In the genomic region with DNA sequence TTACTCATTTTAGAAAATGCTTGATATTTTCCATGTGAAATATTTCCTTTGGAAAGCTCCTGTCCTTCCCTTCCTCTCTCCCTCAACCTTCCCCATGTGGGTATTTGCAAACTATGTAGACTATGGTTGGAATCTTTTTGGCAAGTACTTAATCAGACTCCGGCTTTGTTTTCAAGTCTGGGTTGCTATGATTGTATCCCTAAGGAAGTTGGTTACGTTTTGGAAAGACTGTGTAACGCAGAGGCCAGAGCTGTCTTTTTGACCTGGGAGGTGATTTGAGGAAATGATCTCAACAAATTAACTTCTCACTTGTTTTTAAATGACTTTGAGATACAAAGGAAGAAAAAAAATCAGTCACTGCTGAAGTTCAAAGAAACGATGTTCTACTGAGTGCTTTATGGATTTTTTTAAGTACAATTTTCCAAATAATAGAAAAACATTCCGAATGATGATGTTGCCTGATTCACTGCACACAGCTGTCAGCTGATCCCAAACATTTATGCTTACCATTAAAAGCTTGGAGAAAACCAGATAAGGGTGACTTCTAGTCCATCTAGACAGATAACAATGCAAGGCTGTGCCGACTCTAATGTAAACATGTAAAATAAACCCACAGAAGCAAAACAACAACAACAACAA, we compare ENCODE assay signal across 10 cellular contexts.
DNase-seq lines count a peak whose midpoint lies in the region; ATAC-seq and TF ChIP-seq lines count a peak whose summit lies in the region.
"Had no signal": no experiment of that assay in that cellular context is flagged by ENCODE, and none has a peak within 500 bp of the region (broad histone marks: within the 10 kb centered on the region; RNA-seq: fewer than 3 reads in every experiment).

No MANE protein-coding gene starts in this region.

- intact Hi-C loops in heart right ventricle (cut with DNase I): loop anchor here in 6 of 10 donors (5.0 to 10.0 kb wide), 8 partner anchors 40 to 145 kb away; a partner anchor contains a TSS

- ATAC-seq in heart right ventricle (peak; percentile 91 to 99 (median 98)), GM18498 (IDR thresholded peaks at IDR 0.05; ENCODE audit: unreplicated experiment) (no peak)

- DNase-seq in COLO829 (ENCODE audit: low spot score) (peak; percentile 20), amniotic stem cell (lab: John Stamatoyannopoulos, UW) (peak; percentile 93), heart right ventricle (peak in 1 of 2 donors; percentile 65), pons (ENCODE audit: low spot score) (peak; percentile 2), NCI-H2081 (lab: John Stamatoyannopoulos, UW) (no peak), NOMO-1 treated with dmso at 0.1 percent for 144 hours (lab: John Stamatoyannopoulos, UW; ENCODE audit: unreplicated experiment) (no peak)
- no peak for DNase-seq in activated CD4-positive, alpha-beta T cell treated with anti-CD3 and anti-CD28 coated beads for 48 hours
- DNase-seq: CD8-positive, alpha-beta memory T cell; NCI-H146 had no signal

- TF ChIP-seq CTCF in heart right ventricle (IDR thresholded peaks at IDR 0.05): no peak

- WGBS in heart right ventricle, 2 donors: 4 to 5% methylated on average over 6 of the region's 6 CpGs

- no peaks in the 10 kb centered on the region for H3K36me3 ChIP-seq in heart right ventricle

- H3K27me3 ChIP-seq in heart right ventricle: no peaks in the 10 kb centered on the region

- H3K9me3 ChIP-seq in heart right ventricle: no peaks in the 10 kb centered on the region

- H3K27ac ChIP-seq in heart right ventricle: peak overlapping the region; percentile 66 to 91 (median 82)

- H3K4me3 ChIP-seq in heart right ventricle: no peak overlapping the region

- H3K4me1 ChIP-seq in heart right ventricle: peaks cover 0 to 32% (median 26%) of the 10 kb centered on the region in 9 donors

Comparison
In these comparisons a context has a peak if more than half of its experiments do, and no peak if none do; other contexts are left out.
1. DNase-seq: peak in COLO829 (single experiment), amniotic stem cell (single experiment) and pons (single experiment); none in activated CD4-positive, alpha-beta T cell treated with anti-CD3 and anti-CD28 coated beads for 48 hours (single experiment), NCI-H2081 (0 of 2) and NOMO-1 treated with dmso at 0.1 percent for 144 hours (single experiment).